ENCODE assay signal across 2 cellular contexts in the genomic region with DNA sequence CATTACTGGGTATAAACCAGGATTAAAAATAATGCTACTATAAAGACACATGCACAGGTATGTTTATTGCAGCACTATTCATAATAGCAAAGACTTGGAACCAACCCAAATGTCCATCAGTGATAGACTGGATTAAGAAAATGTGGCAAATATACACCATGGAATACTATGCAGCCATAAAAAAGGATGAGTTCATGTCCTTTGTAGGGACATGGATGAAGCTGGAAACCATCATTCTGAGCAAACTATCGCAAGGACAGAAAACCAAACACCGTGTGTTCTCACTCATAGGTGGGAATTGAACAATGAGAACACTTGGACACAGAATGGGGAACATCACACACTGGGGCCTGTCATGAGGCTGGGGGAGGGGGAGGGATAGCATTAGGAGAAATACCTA.
A peak's percentile ranks its signal among the peaks of the same experiment; 100 is the strongest.
DNase-seq lines count a peak whose midpoint lies in the region; ATAC-seq, FAIRE-seq and TF ChIP-seq lines count a peak whose summit lies in the region.
"Not testable (repeated sequence)": the region's sequence is repeated elsewhere in the genome, so short reads cannot be mapped to it uniquely, and the experiment has no call there.

No MANE protein-coding gene starts in this region.

- in situ Hi-C loops in K562 (cut with MboI) = not testable (repeated sequence)

- ATAC-seq in K562 = not testable (repeated sequence)

- TF ChIP-seq EP300 in K562 (IDR thresholded peaks at IDR 0.05; ENCODE audit: low read length) = not testable (repeated sequence)

- POLR2A ChIA-PET in HEK293 (lab: Yijun Ruan, JAX) = not testable (repeated sequence)
- POLR2A ChIA-PET in K562 (lab: Yijun Ruan, JAX) = interaction anchor here (0.7 kb wide), 1 partner anchor 250 kb away, joined by 3 read pairs; no protein-coding TSS in a partner anchor

- H3K4me3 ChIP-seq in HEK293 (ENCODE audit: low read depth, low read length); K562: not testable (repeated sequence)

- H4K20me1 ChIP-seq in K562 (replicated peaks; ENCODE audit: control insufficient read depth, insufficient read depth, low read length) = not testable (repeated sequence)

- not testable (repeated sequence) for H3K9me3 ChIP-seq in HEK293 (ENCODE audit: control insufficient read depth, insufficient read depth, low read depth, low read length); K562 (replicated peaks; ENCODE audit: control insufficient read depth, insufficient read depth, low read depth, low read length)

- not testable (repeated sequence) for H3K27ac ChIP-seq in HEK293 (ENCODE audit: extremely low read depth, low read depth, low read length); K562 (ENCODE audit: extremely low read depth, low read depth, low read length)

- TF ChIP-seq RAD21 in K562 (CRISPR knock-in tag; conservative IDR thresholded peaks at IDR 0.05 in 1 of 2, IDR thresholded peaks at IDR 0.05 in 1 of 2) = not testable (repeated sequence)

- CTCF ChIA-PET in HEK293 (lab: Yijun Ruan, JAX); K562 (lab: Yijun Ruan, JAX; ENCODE audit: low intra/inter-chr PET ratio): not testable (repeated sequence)

- no CpG with 5 or more reads among the region's 2 CpGs for WGBS in K562 (ENCODE audit: insufficient coverage, low coverage, missing lambda C conversion rate)

- H2AFZ ChIP-seq in K562 (ENCODE audit: low read depth, low read length) = not testable (repeated sequence)

- H3K9ac ChIP-seq in K562 (ENCODE audit: insufficient read depth in 1 of 2, low read depth in 2 of 2, low read length in 2 of 2) = not testable (repeated sequence)

- BruUV-seq in K562 (replicated peaks; lab: Mats Ljungman, UMichigan) = not testable (repeated sequence)

- H3K4me1 ChIP-seq in HEK293 (ENCODE audit: control insufficient read depth, insufficient read depth, low read length); K562 (replicated peaks in 1 of 2; ENCODE audit: control insufficient read depth in 2 of 2, insufficient read depth in 2 of 2, low read length in 2 of 2): not testable (repeated sequence)

- TF ChIP-seq POLR2A in K562 (conservative IDR thresholded peaks at IDR 0.05) = not testable (repeated sequence)

- not testable (repeated sequence) for H3K36me3 ChIP-seq in HEK293 (ENCODE audit: control insufficient read depth in 2 of 2, insufficient read depth in 1 of 2, low read length in 2 of 2); K562 (ENCODE audit: control insufficient read depth, insufficient read depth, low read length)

- not testable (repeated sequence) for H3K9me1 ChIP-seq in K562 (ENCODE audit: control insufficient read depth, insufficient read depth, low read length)

- DNase-seq in K562 (ENCODE audit: extremely low read depth in 1 of 4, low spot score in 3 of 4) = not testable (repeated sequence)

- not testable (repeated sequence) for TF ChIP-seq CTCF in HEK293 (tag by site-specific recombination; IDR thresholded peaks at IDR 0.05); K562 (IDR thresholded peaks at IDR 0.05 in 2 of 3, conservative IDR thresholded peaks at IDR 0.05 in 1 of 3; ENCODE audit: insufficient read depth in 2 of 3, low read depth in 1 of 3, low read length in 3 of 3)

- not testable (repeated sequence) for FAIRE-seq in K562 (lab: Jason Lieb, UNC)

- intact Hi-C loops in K562 (cut with micrococcal nuclease) = loop anchor here (10.0 kb wide), 1 partner anchor 61 kb away; no protein-coding TSS in a partner anchor

- not testable (repeated sequence) for H3K27me3 ChIP-seq in K562 (ENCODE audit: control insufficient read depth in 2 of 2, insufficient read depth in 2 of 2, low read length in 2 of 2)

- peaks cover 44% of the 10 kb centered on the region for H3K79me2 ChIP-seq in K562 (ENCODE audit: control insufficient read depth, insufficient read depth, low read length)

- H3K4me2 ChIP-seq in K562 (ENCODE audit: insufficient read depth, low read length) = not testable (repeated sequence)

TF ChIP-seq in HEK293, 187 proteins besides CTCF, POLR2A, EP300 and RAD21:
- peak; percentile 89 for TF ChIP-seq ZNF146 (tag by site-specific recombination; IDR thresholded peaks at IDR 0.05)
- TF ChIP-seq, protein P1, sequence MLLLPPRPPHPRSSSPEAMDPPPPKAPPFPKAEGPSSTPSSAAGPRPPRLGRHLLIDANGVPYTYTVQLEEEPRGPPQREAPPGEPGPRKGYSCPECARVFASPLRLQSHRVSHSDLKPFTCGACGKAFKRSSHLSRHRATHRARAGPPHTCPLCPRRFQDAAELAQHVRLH (tag by site-specific recombination; IDR thresholded peaks at IDR 0.05) = peak; percentile 63; the same call in 1 of the 2 replicates

TF ChIP-seq in K562, 482 proteins besides CTCF, POLR2A, EP300 and RAD21:
- TF ChIP-seq BCOR (IDR thresholded peaks at IDR 0.05) (peak; percentile 79), KDM1A (IDR thresholded peaks at IDR 0.05) (peak; percentile 49 to 58; a peak in 1 of 4 replicates), ZNF146 (CRISPR knock-in tag; IDR thresholded peaks at IDR 0.05; ENCODE audit: unreplicated experiment) (peak; percentile 17)
TF ChIP-seq in K562: peak in this region for 3; not testable (repeated sequence) for 479.
